ENCODE assay signal across 22 cellular contexts in genomic region chr7:2306688-2307087, GRCh38. TPM values are rescaled to one million over a fixed set of nuclear protein-coding genes. Genes with fewer than 3 reads are reported as not detected.
DNase-seq lines count a peak whose midpoint lies in the region; ATAC-seq and TF ChIP-seq lines count a peak whose summit lies in the region.
"Had no signal": no experiment of that assay in that cellular context is flagged by ENCODE, and none has a peak within 500 bp of the region (broad histone marks: within the 10 kb centered on the region; RNA-seq: fewer than 3 reads in every experiment).

No MANE protein-coding gene starts in this region.

- H3K27ac Mint-ChIP-seq in endodermal cell: peak overlapping the region; percentile 38
- peak overlapping the region; percentile 90 for H3K27ac Mint-ChIP-seq in stimulated activated naive B cell treated with anti-CD40 and anti-IgM and Interleukin-4, amounts not matched to agents 10 μg/mL and 1 μg/mL and 100 μg/mL, for 72 hours
- H3K27ac Mint-ChIP-seq: activated CD4-positive, alpha-beta T cell treated with anti-CD3 and anti-CD28 coated beads, Interleukin-2, amount 10 ng/mL, durations not matched to agents 7 days and 5 days had no signal

- TSS peak; percentile 18 for BruUV-seq in Panc1 (replicated peaks; lab: Mats Ljungman, UMichigan)

- H3K4me3 Mint-ChIP-seq in endodermal cell: no peak overlapping the region
- peak overlapping the region; percentile 84 to 85 for H3K4me3 Mint-ChIP-seq in stimulated activated naive B cell treated with anti-CD40 and anti-IgM and Interleukin-4, amounts not matched to agents 10 μg/mL and 1 μg/mL and 100 μg/mL, for 72 hours
- H3K4me3 Mint-ChIP-seq: activated CD4-positive, alpha-beta T cell treated with anti-CD3 and anti-CD28 coated beads, Interleukin-2, amount 10 ng/mL, durations not matched to agents 7 days and 5 days had no signal

- ATAC-seq in Panc1: no peak
- no peak for ATAC-seq in stimulated activated naive B cell treated with anti-CD40 and anti-IgM and Interleukin-4, amounts not matched to agents 10 μg/mL and 1 μg/mL and 100 μg/mL, for 72 hours (replicated peaks)
- ATAC-seq: right cardiac atrium had no signal

- TF ChIP-seq EP300 in ovary (IDR thresholded peaks at IDR 0.05): no peak

- H3K27ac ChIP-seq in Panc1 (ENCODE audit: low read length) (no peak overlapping the region), endodermal cell (ENCODE audit: low read depth, low read length) (no peak overlapping the region), ovary (no peak overlapping the region)
- H3K27ac ChIP-seq: breast epithelium, thoracic aorta had no signal

- DNase-seq in GM12865 (ENCODE audit: low read depth) (no peak), Panc1 (ENCODE audit: low read depth, low spot score) (no peak), endodermal cell (no peak), ovary (no peak), inferior parietal cortex (ENCODE audit: extremely low spot score) (no peak), SHP77 (lab: John Stamatoyannopoulos, UW) (no peak)
- DNase-seq in stimulated activated naive B cell treated with anti-CD40 and anti-IgM and Interleukin-4, amounts not matched to agents 10 μg/mL and 1 μg/mL and 100 μg/mL, for 72 hours: no peak
- DNase-seq: activated CD4-positive, alpha-beta T cell treated with anti-CD3 and anti-CD28 coated beads, Interleukin-2, amount 10 ng/mL, durations not matched to agents 7 days and 5 days; activated CD8-positive, alpha-beta memory T cell treated with anti-CD3 and anti-CD28 coated beads, Interleukin-2, amount 50 U/mL, for 4 hours; activated effector memory CD4-positive, alpha-beta T cell treated with Interleukin-2 at 50 U/mL for 16 hours; COR-L47; DMS79 treated with DMSO at 0.1 percent for 48 hours; islet precursor cell; MG63; NCI-H1436; NCI-H2171; NCI-H526; right cardiac atrium; SIG-M5; T-helper 1 cell had no signal

- TF ChIP-seq POLR2A in ovary (IDR thresholded peaks at IDR 0.05): no peak

- CTCF ChIA-PET in Panc1 (lab: Charles Lee): interaction anchor here (0.7 kb wide), 1 partner anchor 10 kb away, joined by 10 read pairs; no protein-coding TSS in a partner anchor

- WGBS in endodermal cell (ENCODE audit: insufficient coverage in 1 of 2, insufficient read length in 1 of 2), 2 experiments: 91 to 93% methylated on average over 3 to 6 of the region's 6 CpGs
- WGBS in ovary, 3 donors: 92 to 95% (median 93%) methylated on average over 6 of the region's 6 CpGs

- H3K9ac ChIP-seq in endodermal cell (ENCODE audit: extremely low read depth, low read length, poor library complexity, severe bottlenecking): no peak overlapping the region

- H3K4me3 ChIP-seq in GM12865 (ENCODE audit: low read depth, low read length) (peak overlapping the region; percentile 61), Panc1 (ENCODE audit: low read depth in 2 of 2, low read length in 2 of 2) (no peak overlapping the region), endodermal cell (ENCODE audit: low read length) (no peak overlapping the region), ovary (no peak overlapping the region)
- H3K4me3 ChIP-seq: breast epithelium, MG63, thoracic aorta had no signal

- H3K36me3 ChIP-seq in Panc1 (ENCODE audit: control insufficient read depth, insufficient read depth, low read length): no peaks in the 10 kb centered on the region
- H3K36me3 ChIP-seq in endodermal cell (ENCODE audit: control insufficient read depth, insufficient read depth, low read length): peaks cover 5% of the 10 kb centered on the region
- H3K36me3 ChIP-seq in ovary: no peaks in the 10 kb centered on the region
- H3K36me3 ChIP-seq: breast epithelium, MG63, thoracic aorta had no signal

- peaks cover 14% of the 10 kb centered on the region for H3K4me1 Mint-ChIP-seq in endodermal cell
- H3K4me1 Mint-ChIP-seq in stimulated activated naive B cell treated with anti-CD40 and anti-IgM and Interleukin-4, amounts not matched to agents 10 μg/mL and 1 μg/mL and 100 μg/mL, for 72 hours: peaks cover 31 to 78% of the 10 kb centered on the region in 2 donors

- POLR2A ChIA-PET in Panc1 (lab: Charles Lee): interaction anchor here (0.6 kb wide), 1 partner anchor 197 kb away, joined by 3 read pairs; no protein-coding TSS in a partner anchor

- intact Hi-C loops in Panc1 (cut with micrococcal nuclease; ENCODE audit: unreplicated experiment) (no loop called here), ovary (cut with DNase I) (no loop called here)

- TF ChIP-seq CTCF in GM12865 (IDR thresholded peaks at IDR 0.05; ENCODE audit: insufficient read depth, low read depth, low read length, missing control alignments) (no peak), Panc1 (IDR thresholded peaks at IDR 0.05) (no peak), endodermal cell (conservative IDR thresholded peaks at IDR 0.05) (no peak), ovary (IDR thresholded peaks at IDR 0.05) (no peak)

- H3K9me3 ChIP-seq in Panc1 (ENCODE audit: control insufficient read depth, insufficient read depth, low read depth, low read length) (no peaks in the 10 kb centered on the region), endodermal cell (ENCODE audit: control insufficient read depth, low read length) (peaks cover 7% of the 10 kb centered on the region), ovary (no peaks in the 10 kb centered on the region)
- H3K9me3 ChIP-seq: breast epithelium, MG63, thoracic aorta had no signal

- peaks cover 26% of the 10 kb centered on the region for H3K36me3 Mint-ChIP-seq in endodermal cell (ENCODE audit: low read depth)
- peaks cover 71 to 83% of the 10 kb centered on the region in 2 donors for H3K36me3 Mint-ChIP-seq in stimulated activated naive B cell treated with anti-CD40 and anti-IgM and Interleukin-4, amounts not matched to agents 10 μg/mL and 1 μg/mL and 100 μg/mL, for 72 hours

- in situ Hi-C loops in Panc1 (cut with HindIII; ENCODE audit: low pct_unique_long_range_greater_than_20kb, low sequenced_read_pairs): no loop called here

- H3K27me3 ChIP-seq in Panc1 (ENCODE audit: control insufficient read depth, insufficient read depth, low read length): no peaks in the 10 kb centered on the region
- no peaks in the 10 kb centered on the region for H3K27me3 ChIP-seq in endodermal cell (ENCODE audit: control insufficient read depth, insufficient read depth, low read length, poor library complexity, severe bottlenecking)
- no peaks in the 10 kb centered on the region for H3K27me3 ChIP-seq in ovary
- H3K27me3 ChIP-seq: breast epithelium, MG63 had no signal

- H3K27me3 Mint-ChIP-seq in endodermal cell (ENCODE audit: insufficient read depth): no peaks in the 10 kb centered on the region
- H3K27me3 Mint-ChIP-seq in stimulated activated naive B cell treated with anti-CD40 and anti-IgM and Interleukin-4, amounts not matched to agents 10 μg/mL and 1 μg/mL and 100 μg/mL, for 72 hours: no peaks in the 10 kb centered on the region
- H3K27me3 Mint-ChIP-seq: activated CD4-positive, alpha-beta T cell treated with anti-CD3 and anti-CD28 coated beads, Interleukin-2, amount 10 ng/mL, durations not matched to agents 7 days and 5 days had no signal

- H3K9me3 Mint-ChIP-seq in endodermal cell: peaks cover 24% of the 10 kb centered on the region
- no peaks in the 10 kb centered on the region for H3K9me3 Mint-ChIP-seq in stimulated activated naive B cell treated with anti-CD40 and anti-IgM and Interleukin-4, amounts not matched to agents 10 μg/mL and 1 μg/mL and 100 μg/mL, for 72 hours
- H3K9me3 Mint-ChIP-seq: activated CD4-positive, alpha-beta T cell treated with anti-CD3 and anti-CD28 coated beads, Interleukin-2, amount 10 ng/mL, durations not matched to agents 7 days and 5 days had no signal

- H3K4me1 ChIP-seq in Panc1 (ENCODE audit: control insufficient read depth, insufficient read depth, low read length) (peaks cover 13% of the 10 kb centered on the region), endodermal cell (ENCODE audit: control insufficient read depth, insufficient read depth, low read length) (no peaks in the 10 kb centered on the region), ovary (ENCODE audit: insufficient read depth) (peaks cover 3% of the 10 kb centered on the region)
- H3K4me1 ChIP-seq: breast epithelium had no signal

RNA-seq across cellular contexts. Expression of gene SNX8, which starts 7.6 kb away (rescaled TPM):
- total RNA-seq in Panc1 (2021; ENCODE audit: unreplicated experiment) (139 TPM), endodermal cell (10 to 100 TPM; 53.0 to 53.2 TPM), ovary (10 to 100 TPM in 5 of 7 donors, 1 to 10 TPM in 2; 3.2 to 37.2 (median 19.7) TPM)
- polyA plus RNA-seq in Panc1 (2012; ENCODE audit: insufficient read length): 147 TPM
- 21.3 TPM for polyA plus RNA-seq in endodermal cell (2013, experiment 1 of 2)
- 25.2 TPM for polyA plus RNA-seq in endodermal cell (2013, experiment 2 of 2)
- 10 to 100 TPM in 1 of 2 donors, 1 to 10 TPM in 1; 9.4 to 13.3 TPM for polyA plus RNA-seq in ovary

RNA-seq across cellular contexts. Expression of gene EIF3B, which starts 47.9 kb away (rescaled TPM):
- total RNA-seq in Panc1 (2021; ENCODE audit: unreplicated experiment) (432 TPM), endodermal cell (100 to 1,000 TPM; 172 to 220 TPM), ovary (100 to 1,000 TPM in 6 of 7 donors, 10 to 100 TPM in 1; 67.2 to 133 (median 114) TPM)
- 349 TPM for polyA plus RNA-seq in Panc1 (2012; ENCODE audit: insufficient read length)
- polyA plus RNA-seq in endodermal cell (2013, experiment 1 of 2): 136 TPM
- polyA plus RNA-seq in endodermal cell (2013, experiment 2 of 2): 120 TPM
- polyA plus RNA-seq in ovary: 100 to 1,000 TPM in 1 of 2 donors, 10 to 100 TPM in 1; 62.3 to 185 TPM
